8 cellular contexts compared by ENCODE assay signal in the genomic region with DNA sequence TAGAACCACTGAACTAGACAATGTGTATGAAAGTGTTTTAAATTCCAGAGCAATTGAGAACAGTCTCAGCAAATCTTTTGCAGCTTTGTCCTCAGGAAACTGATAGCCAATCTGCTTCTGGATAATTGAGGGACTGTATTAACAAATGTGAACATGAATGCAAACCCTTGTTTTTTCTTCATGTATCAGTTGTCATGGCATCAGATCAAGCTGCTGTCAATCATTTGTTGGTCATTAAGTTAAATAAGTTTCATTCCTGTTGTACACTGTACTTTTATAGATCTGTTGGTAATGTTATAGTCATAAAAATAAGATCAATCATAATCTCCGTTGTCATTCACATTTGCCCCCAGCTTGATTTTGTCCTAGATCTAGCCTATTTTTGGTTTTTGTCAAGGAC.
"Had no signal": no experiment of that assay in that cellular context is flagged by ENCODE, and none has a peak within 500 bp of the region (broad histone marks: within the 10 kb centered on the region; RNA-seq: fewer than 3 reads in every experiment).

No MANE protein-coding gene starts in this region.

- DNase-seq: IMR-90, KBM-7, KG1 had no signal

- ATAC-seq: HepG2 had no signal

- H3K9ac ChIP-seq: KMS-11 had no signal

- H3K4me2 ChIP-seq: KMS-11 had no signal

- H3K27me3 Mint-ChIP-seq: IgD-negative memory B cell had no signal

- H3K4me1 Mint-ChIP-seq: IgD-negative memory B cell had no signal

- H3K4me3 Mint-ChIP-seq: IgD-negative memory B cell had no signal

- H3K36me3 Mint-ChIP-seq: IgD-negative memory B cell had no signal

- H3K27ac ChIP-seq: HL-60, KMS-11 had no signal

- FAIRE-seq: HepG2, HTR-8/SVneo had no signal
